Comparison of ENCODE assay signal across 7 cellular contexts in the genomic region with DNA sequence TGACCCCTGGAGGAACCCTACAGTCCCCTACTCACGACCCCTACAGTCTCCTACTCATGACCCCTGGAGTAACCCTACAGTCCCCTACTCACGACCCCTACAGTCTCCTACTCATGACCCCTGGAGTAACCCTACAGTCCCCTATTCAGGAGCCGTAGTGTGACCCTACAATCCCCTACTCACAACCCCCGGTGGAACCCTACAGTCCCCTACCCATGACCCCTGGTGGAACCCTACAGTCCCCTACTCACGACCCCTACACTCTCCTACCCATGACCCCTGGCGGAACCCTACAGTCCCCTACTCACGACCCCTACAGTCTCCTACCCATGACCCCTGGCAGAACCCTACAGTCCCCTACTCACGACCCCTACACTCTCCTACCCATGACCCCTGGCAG. TPM values are rescaled to one million over a fixed set of nuclear protein-coding genes. Genes with fewer than 3 reads are reported as not detected.
"Had no signal": no experiment of that assay in that cellular context is flagged by ENCODE, and none has a peak within 500 bp of the region (broad histone marks: within the 10 kb centered on the region; RNA-seq: fewer than 3 reads in every experiment).

No MANE protein-coding gene starts in this region.

RNA-seq across cellular contexts. Expression of gene CSF2RA, which starts 29.0 kb away (rescaled TPM):
- total RNA-seq: OCI-LY7, SJSA1 had no signal
- polyA plus RNA-seq: SK-N-SH had no signal

RNA-seq across cellular contexts. Expression of gene IL3RA, which starts 39.0 kb away (rescaled TPM):
- total RNA-seq: OCI-LY7, PC-3, PC-9, RPMI7951, SJCRH30, SJSA1 had no signal
- polyA plus RNA-seq: SK-N-SH had no signal
